ENCODE assay signal across 23 cellular contexts in genomic region chr19:46875234-46875633, GRCh38. TPM values are rescaled to one million over a fixed set of nuclear protein-coding genes. Genes with fewer than 3 reads are reported as not detected.
A peak's percentile ranks its signal among the peaks of the same experiment; 100 is the strongest.
DNase-seq lines count a peak whose midpoint lies in the region; TF ChIP-seq lines count a peak whose summit lies in the region.
"Had no signal": no experiment of that assay in that cellular context is flagged by ENCODE, and none has a peak within 500 bp of the region (broad histone marks: within the 10 kb centered on the region; RNA-seq: fewer than 3 reads in every experiment).

No MANE protein-coding gene starts in this region.

- no peaks in the 10 kb centered on the region for H3K4me1 Mint-ChIP-seq in activated naive CD4-positive, alpha-beta T cell treated with anti-CD3 and anti-CD28 coated beads, Interleukin-2, amount 50 U/mL, for 24 hours
- peaks cover 43% of the 10 kb centered on the region for H3K4me1 Mint-ChIP-seq in chondrocyte (ENCODE audit: low read depth)
- H3K4me1 Mint-ChIP-seq in activated naive CD8-positive, alpha-beta T cell treated with anti-CD3 and anti-CD28 coated beads for 36 hours, result peaks cover 10% of the 10 kb centered on the region
- H3K4me1 Mint-ChIP-seq in immature natural killer cell, result peaks cover 6 to 14% of the 10 kb centered on the region in 2 donors
- H3K4me1 Mint-ChIP-seq: activated B cell treated with CpG ODN at 0.5 μM for 24 hours; stimulated activated naive B cell treated with anti-CD40 and anti-IgM and Interleukin-4, amounts not matched to agents 10 μg/mL and 1 μg/mL and 100 μg/mL, for 72 hours had no signal

- no peak for DNase-seq in activated naive CD4-positive, alpha-beta T cell treated with anti-CD3 and anti-CD28 coated beads, Interleukin-2, amount 50 U/mL, for 16 hours
- DNase-seq in chondrocyte (ENCODE audit: low spot score), result no peak
- no peak for DNase-seq in NCI-H1417 treated with DMSO at 0.1 percent for 48 hours (lab: John Stamatoyannopoulos, UW)
- no peak for DNase-seq in activated naive CD8-positive, alpha-beta T cell treated with anti-CD3 and anti-CD28 coated beads for 36 hours
- no peak for DNase-seq in NCI-H187 (lab: John Stamatoyannopoulos, UW)
- no peak for DNase-seq in immature natural killer cell
- DNase-seq: 8988T; activated B cell treated with CpG ODN at 0.5 μM for 24 hours; activated CD8-positive, alpha-beta T cell treated with anti-CD3 and anti-CD28 coated beads, Interleukin-2, amount 10 ng/mL, durations not matched to agents 7 days and 5 days; activated T-cell treated with anti-CD3 and anti-CD28 coated beads, Interleukin-2, amount 50 U/mL, for 48 hours; erythroblast; left ventricle myocardium inferior; MG63; NCI-H1436 treated with DMSO at 0.1 percent for 48 hours; NCI-H82; SJCRH30; stimulated activated naive B cell treated with anti-CD40 and anti-IgM and Interleukin-4, amounts not matched to agents 10 μg/mL and 1 μg/mL and 100 μg/mL, for 72 hours; T-helper 2 cell had no signal

- H3K27me3 ChIP-seq in liver (ENCODE audit: control insufficient read depth in 4 of 4, insufficient read depth in 4 of 4, low read length in 3 of 4), result no peaks in the 10 kb centered on the region
- H3K27me3 ChIP-seq: MG63, SJCRH30 had no signal

- WGBS in liver, result 72% methylated on average over 4 of the region's 4 CpGs

- peak overlapping the region in 1 of 2 donors; percentile 91 for H3K9ac ChIP-seq in liver (ENCODE audit: low read depth in 1 of 2, low read length in 2 of 2)

- no peak overlapping the region for H3K4me3 ChIP-seq in liver (ENCODE audit: low read depth in 1 of 3, low read length in 3 of 3)
- H3K4me3 ChIP-seq: left ventricle myocardium inferior, MG63, SJCRH30, thoracic aorta had no signal

- H3K4me1 ChIP-seq in liver (ENCODE audit: control insufficient read depth in 4 of 4, insufficient read depth in 4 of 4, low read length in 3 of 4), result peaks cover 11 to 26% (median 19%) of the 10 kb centered on the region in 4 donors

- no peaks in the 10 kb centered on the region for H3K9me3 Mint-ChIP-seq in activated naive CD4-positive, alpha-beta T cell treated with anti-CD3 and anti-CD28 coated beads, Interleukin-2, amount 50 U/mL, for 24 hours
- no peaks in the 10 kb centered on the region for H3K9me3 Mint-ChIP-seq in chondrocyte (ENCODE audit: low read depth)
- no peaks in the 10 kb centered on the region for H3K9me3 Mint-ChIP-seq in activated naive CD8-positive, alpha-beta T cell treated with anti-CD3 and anti-CD28 coated beads for 36 hours
- H3K9me3 Mint-ChIP-seq in immature natural killer cell, result no peaks in the 10 kb centered on the region
- H3K9me3 Mint-ChIP-seq: activated B cell treated with CpG ODN at 0.5 μM for 24 hours; activated naive CD4-positive, alpha-beta T cell treated with anti-CD3 and anti-CD28 coated beads, Interleukin-2, amount 50 U/mL, for 72 hours; dendritic cell treated with granulocyte-macrophage colony-stimulating factor and Interleukin-4, amounts not matched to agents 40 ng/mL and 50 ng/mL, for 4 days; stimulated activated naive B cell treated with anti-CD40 and anti-IgM and Interleukin-4, amounts not matched to agents 10 μg/mL and 1 μg/mL and 100 μg/mL, for 72 hours had no signal

- no peaks in the 10 kb centered on the region for H3K36me3 Mint-ChIP-seq in activated naive CD4-positive, alpha-beta T cell treated with anti-CD3 and anti-CD28 coated beads, Interleukin-2, amount 50 U/mL, for 24 hours
- H3K36me3 Mint-ChIP-seq in chondrocyte (ENCODE audit: low read depth), result no peaks in the 10 kb centered on the region
- H3K36me3 Mint-ChIP-seq in activated naive CD8-positive, alpha-beta T cell treated with anti-CD3 and anti-CD28 coated beads for 36 hours, result no peaks in the 10 kb centered on the region
- no peaks in the 10 kb centered on the region for H3K36me3 Mint-ChIP-seq in immature natural killer cell
- H3K36me3 Mint-ChIP-seq: activated naive CD4-positive, alpha-beta T cell treated with anti-CD3 and anti-CD28 coated beads, Interleukin-2, amount 50 U/mL, for 72 hours had no signal

- no peak for TF ChIP-seq RAD21 in liver (IDR thresholded peaks at IDR 0.05)

- no peaks in the 10 kb centered on the region for H3K27me3 Mint-ChIP-seq in activated naive CD4-positive, alpha-beta T cell treated with anti-CD3 and anti-CD28 coated beads, Interleukin-2, amount 50 U/mL, for 24 hours
- H3K27me3 Mint-ChIP-seq in chondrocyte (ENCODE audit: low read depth), result no peaks in the 10 kb centered on the region
- no peaks in the 10 kb centered on the region for H3K27me3 Mint-ChIP-seq in activated naive CD8-positive, alpha-beta T cell treated with anti-CD3 and anti-CD28 coated beads for 36 hours
- H3K27me3 Mint-ChIP-seq in immature natural killer cell (ENCODE audit: low read depth in 3 of 3), result no peaks in the 10 kb centered on the region
- H3K27me3 Mint-ChIP-seq: activated B cell treated with CpG ODN at 0.5 μM for 24 hours; dendritic cell treated with granulocyte-macrophage colony-stimulating factor and Interleukin-4, amounts not matched to agents 40 ng/mL and 50 ng/mL, for 4 days; stimulated activated naive B cell treated with anti-CD40 and anti-IgM and Interleukin-4, amounts not matched to agents 10 μg/mL and 1 μg/mL and 100 μg/mL, for 72 hours had no signal

- H3K27ac ChIP-seq in liver (ENCODE audit: low read depth in 1 of 2, low read length in 2 of 2), result peak overlapping the region; percentile 85 to 94
- H3K27ac ChIP-seq: left ventricle myocardium inferior, SJCRH30, thoracic aorta had no signal

- no peaks in the 10 kb centered on the region for H3K9me3 ChIP-seq in liver (ENCODE audit: control insufficient read depth in 4 of 4, low read length in 3 of 4)
- H3K9me3 ChIP-seq: left ventricle myocardium inferior, MG63, SJCRH30, thoracic aorta had no signal

- TF ChIP-seq CTCF in chondrocyte (IDR thresholded peaks at IDR 0.05), result no peak
- no peak for TF ChIP-seq CTCF in liver (IDR thresholded peaks at IDR 0.05; ENCODE audit: low read depth, low read length, missing input control)

- peaks cover 0 to 1% (median 0%) of the 10 kb centered on the region in 4 donors for H3K36me3 ChIP-seq in liver (ENCODE audit: control insufficient read depth in 4 of 4, insufficient read depth in 3 of 4, low read depth in 1 of 4, low read length in 3 of 4)
- H3K36me3 ChIP-seq: SJCRH30, thoracic aorta had no signal

- H3K27ac Mint-ChIP-seq in activated naive CD4-positive, alpha-beta T cell treated with anti-CD3 and anti-CD28 coated beads, Interleukin-2, amount 50 U/mL, for 24 hours, result peak overlapping the region; percentile 51
- peak overlapping the region; percentile 73 for H3K27ac Mint-ChIP-seq in chondrocyte (ENCODE audit: unreplicated experiment)
- H3K27ac Mint-ChIP-seq in activated naive CD8-positive, alpha-beta T cell treated with anti-CD3 and anti-CD28 coated beads for 36 hours, result no peak overlapping the region
- peak overlapping the region in 1 of 6 donors; percentile 60 for H3K27ac Mint-ChIP-seq in immature natural killer cell
- H3K27ac Mint-ChIP-seq: activated B cell treated with CpG ODN at 0.5 μM for 24 hours; activated CD8-positive, alpha-beta T cell treated with anti-CD3 and anti-CD28 coated beads, Interleukin-2, amount 10 ng/mL, durations not matched to agents 7 days and 5 days; activated naive CD4-positive, alpha-beta T cell treated with anti-CD3 and anti-CD28 coated beads, Interleukin-2, amount 50 U/mL, for 72 hours; dendritic cell treated with granulocyte-macrophage colony-stimulating factor and Interleukin-4, amounts not matched to agents 40 ng/mL and 50 ng/mL, for 4 days; stimulated activated naive B cell treated with anti-CD40 and anti-IgM and Interleukin-4, amounts not matched to agents 10 μg/mL and 1 μg/mL and 100 μg/mL, for 72 hours had no signal

- no peak overlapping the region for H3K4me3 Mint-ChIP-seq in activated naive CD4-positive, alpha-beta T cell treated with anti-CD3 and anti-CD28 coated beads, Interleukin-2, amount 50 U/mL, for 24 hours
- H3K4me3 Mint-ChIP-seq in chondrocyte (ENCODE audit: unreplicated experiment) (no peak overlapping the region), immature natural killer cell (no peak overlapping the region)
- H3K4me3 Mint-ChIP-seq in activated naive CD8-positive, alpha-beta T cell treated with anti-CD3 and anti-CD28 coated beads for 36 hours, result no peak overlapping the region
- H3K4me3 Mint-ChIP-seq: activated B cell treated with CpG ODN at 0.5 μM for 24 hours; activated CD8-positive, alpha-beta T cell treated with anti-CD3 and anti-CD28 coated beads, Interleukin-2, amount 10 ng/mL, durations not matched to agents 7 days and 5 days; dendritic cell treated with granulocyte-macrophage colony-stimulating factor and Interleukin-4, amounts not matched to agents 40 ng/mL and 50 ng/mL, for 4 days; stimulated activated naive B cell treated with anti-CD40 and anti-IgM and Interleukin-4, amounts not matched to agents 10 μg/mL and 1 μg/mL and 100 μg/mL, for 72 hours had no signal

TF ChIP-seq in liver, 16 proteins besides CTCF, POLR2A, EP300 and RAD21:
- TF ChIP-seq ZBTB33 (IDR thresholded peaks at IDR 0.05), result no peak
- no peak for TF ChIP-seq FOXA1 (IDR thresholded peaks at IDR 0.05)
- TF ChIP-seq TAF1 (conservative IDR thresholded peaks at IDR 0.05), result no peak
- TF ChIP-seq RXRA (IDR thresholded peaks at IDR 0.05), result no peak
- no peak for TF ChIP-seq SP1 (IDR thresholded peaks at IDR 0.05)

RNA-seq across cellular contexts. Expression of gene ARHGAP35, which starts 14.4 kb away (rescaled TPM):
- total RNA-seq in chondrocyte (60.1 to 70.9 TPM (median 70.2 TPM) in 3 replicates), liver (10 to 100 TPM; 26.3 to 49.2 TPM)
- polyA plus RNA-seq in liver (10 to 100 TPM; 15.5 to 17.2 TPM), immature natural killer cell (1 to 10 TPM; 1.5 to 6.9 (median 2.7) TPM)
- 10 to 100 TPM; 13.6 to 13.7 TPM for total RNA-seq in activated naive CD8-positive, alpha-beta T cell treated with anti-CD3 and anti-CD28 coated beads for 36 hours

RNA-seq across cellular contexts. Expression of gene AP2S1, which starts 24.6 kb away (rescaled TPM):
- total RNA-seq in chondrocyte (168 to 189 TPM (median 173 TPM) in 3 replicates), liver (10 to 100 TPM; 28.3 to 71.2 TPM)
- polyA plus RNA-seq in liver (100 to 1,000 TPM in 1 of 2 donors, 10 to 100 TPM in 1; 86.9 to 168 TPM), immature natural killer cell (100 to 1,000 TPM in 1 of 3 donors, 10 to 100 TPM in 2; 86.8 to 116 (median 90.3) TPM)
- 100 to 1,000 TPM; 112 to 114 TPM for total RNA-seq in activated naive CD8-positive, alpha-beta T cell treated with anti-CD3 and anti-CD28 coated beads for 36 hours
